ENCODE assay signal across 29 cellular contexts in genomic region chr19:2429917-2430570, GRCh38. TPM values are rescaled to one million over a fixed set of nuclear protein-coding genes. Genes with fewer than 3 reads are reported as not detected.
DNase-seq lines count a peak whose midpoint lies in the region; ATAC-seq and TF ChIP-seq lines count a peak whose summit lies in the region.
"Had no signal": no experiment of that assay in that cellular context is flagged by ENCODE, and none has a peak within 500 bp of the region (broad histone marks: within the 10 kb centered on the region; RNA-seq: fewer than 3 reads in every experiment).

No MANE protein-coding gene starts in this region.

- ATAC-seq in CD4-positive, CD25-positive, alpha-beta regulatory T cell (ENCODE audit: low read depth in 2 of 2), result no peak
- ATAC-seq in central memory CD8-positive, alpha-beta T cell (replicated peaks; ENCODE audit: extremely low read depth, poor library complexity, severe bottlenecking), result no peak
- ATAC-seq: activated CD4-positive, CD25-positive, alpha-beta regulatory T cell treated with anti-CD3 and anti-CD28 coated beads, Interleukin-2, amount 50 U/mL, for 24 hours; activated T-cell treated with anti-CD3 and anti-CD28 coated beads, Interleukin-2, amount 50 U/mL, for 72 hours; heart right ventricle; left colon; psoas muscle; stimulated activated naive CD8-positive, alpha-beta T cell treated with anti-CD3 and anti-CD28 coated beads, Interleukin-15, Interleukin-2, amounts not matched to agents 100 U/mL and 50 U/mL, for 24 hours had no signal

- H3K9me3 Mint-ChIP-seq in CD4-positive, CD25-positive, alpha-beta regulatory T cell, result no peaks in the 10 kb centered on the region
- no peaks in the 10 kb centered on the region for H3K9me3 Mint-ChIP-seq in central memory CD8-positive, alpha-beta T cell
- H3K9me3 Mint-ChIP-seq: activated naive CD4-positive, alpha-beta T cell treated with anti-CD3 and anti-CD28 coated beads, Interleukin-2, amount 50 U/mL, for 24 hours; activated T-cell treated with anti-CD3 and anti-CD28 coated beads, Interleukin-2, amount 50 U/mL, for 72 hours; naive B cell had no signal

- peak overlapping the region in 1 of 4 donors; percentile 31 for H3K4me3 Mint-ChIP-seq in CD4-positive, CD25-positive, alpha-beta regulatory T cell
- H3K4me3 Mint-ChIP-seq in central memory CD8-positive, alpha-beta T cell, result peak overlapping the region; percentile 25
- H3K4me3 Mint-ChIP-seq: activated naive CD4-positive, alpha-beta T cell treated with anti-CD3 and anti-CD28 coated beads, Interleukin-2, amount 50 U/mL, for 24 hours; activated T-cell treated with anti-CD3 and anti-CD28 coated beads, Interleukin-2, amount 50 U/mL, for 72 hours had no signal

- TF ChIP-seq CTCF in GM06990 (IDR thresholded peaks at IDR 0.05; ENCODE audit: insufficient read depth, low read length, poor library complexity, severe bottlenecking), result no peak

- H3K9me3 ChIP-seq in CD4-positive, CD25-positive, alpha-beta regulatory T cell (ENCODE audit: control insufficient read depth in 2 of 2, low read length in 2 of 2), result no peaks in the 10 kb centered on the region
- H3K9me3 ChIP-seq: heart right ventricle, psoas muscle, tibial artery had no signal

- H3K36me3 Mint-ChIP-seq in CD4-positive, CD25-positive, alpha-beta regulatory T cell, result no peaks in the 10 kb centered on the region
- H3K36me3 Mint-ChIP-seq in central memory CD8-positive, alpha-beta T cell (ENCODE audit: insufficient read depth), result peaks cover 21% of the 10 kb centered on the region
- H3K36me3 Mint-ChIP-seq: naive B cell had no signal

- peaks cover 26% of the 10 kb centered on the region for H3K4me1 ChIP-seq in CD4-positive, CD25-positive, alpha-beta regulatory T cell (ENCODE audit: control insufficient read depth, insufficient read depth, low read length, poor library complexity, severe bottlenecking)

- H3K27ac Mint-ChIP-seq in CD4-positive, CD25-positive, alpha-beta regulatory T cell, result peak overlapping the region in 2 of 3 donors; percentile 52 to 70
- peak overlapping the region; percentile 49 for H3K27ac Mint-ChIP-seq in central memory CD8-positive, alpha-beta T cell (ENCODE audit: low read depth)
- H3K27ac Mint-ChIP-seq: activated naive CD4-positive, alpha-beta T cell treated with anti-CD3 and anti-CD28 coated beads, Interleukin-2, amount 50 U/mL, for 24 hours; activated T-cell treated with anti-CD3 and anti-CD28 coated beads, Interleukin-2, amount 50 U/mL, for 72 hours had no signal

- no peaks in the 10 kb centered on the region for H3K27me3 ChIP-seq in CD4-positive, CD25-positive, alpha-beta regulatory T cell (ENCODE audit: control insufficient read depth, insufficient read depth, low read length)
- no peaks in the 10 kb centered on the region for H3K27me3 ChIP-seq in GM06990 (replicated peaks; ENCODE audit: control insufficient read depth, insufficient read depth, low read length)
- H3K27me3 ChIP-seq: dorsolateral prefrontal cortex, heart right ventricle, tibial artery had no signal

- H3K4me1 Mint-ChIP-seq in CD4-positive, CD25-positive, alpha-beta regulatory T cell, result peaks cover 0 to 23% (median 7%) of the 10 kb centered on the region in 4 donors
- peaks cover 16% of the 10 kb centered on the region for H3K4me1 Mint-ChIP-seq in central memory CD8-positive, alpha-beta T cell

- intact Hi-C loops in posterior vena cava (cut with DNase I), result loop anchor here in 1 of 2 donors (2.0 kb wide), 1 partner anchor 35 kb away; no protein-coding TSS in a partner anchor

- no peak overlapping the region for H3K27ac ChIP-seq in CD4-positive, CD25-positive, alpha-beta regulatory T cell (ENCODE audit: insufficient read depth, low read length, poor library complexity, severe bottlenecking)
- H3K27ac ChIP-seq: epithelial cell of prostate, heart right ventricle, KMS-11, psoas muscle had no signal

- no peak for DNase-seq in CD4-positive, CD25-positive, alpha-beta regulatory T cell
- DNase-seq in GM06990 (ENCODE audit: extremely low read depth, insufficient read length) (peak; percentile 15), posterior vena cava (ENCODE audit: low spot score) (peak; percentile 76), NCI-H2081 treated with DMSO at 0.1 percent for 48 hours (lab: John Stamatoyannopoulos, UW) (no peak)
- DNase-seq in central memory CD8-positive, alpha-beta T cell (ENCODE audit: low spot score in 2 of 2), result no peak
- no peak for DNase-seq in effector CD8-positive, alpha-beta T cell (lab: John Stamatoyannopoulos, UW)
- no peak for DNase-seq in activated CD4-positive, alpha-beta T cell treated with anti-CD3 and anti-CD28 coated beads, Interleukin-2, amount 50 U/mL, for 1 hour
- DNase-seq: activated T-cell treated with anti-CD3 and anti-CD28 coated beads, Interleukin-2, amount 50 U/mL, for 72 hours; aorta; central memory CD4-positive, alpha-beta T cell; dorsolateral prefrontal cortex; HCEC 1CT; heart right ventricle; left colon; mesendoderm; naive B cell; NCI-H1436 treated with DMSO at 0.1 percent for 48 hours; NCI-H2171 treated with DMSO at 0.1 percent for 48 hours; NCI-H526 treated with DMSO at 0.1 percent for 48 hours; psoas muscle; stimulated activated CD4-positive, alpha-beta T cell treated with anti-CD3 and anti-CD28 coated beads, Interleukin-2, amount 100 ng/mL, for 48 hours; stimulated activated naive CD8-positive, alpha-beta T cell treated with anti-CD3 and anti-CD28 coated beads, Interleukin-15, Interleukin-2, amounts not matched to agents 100 U/mL and 50 U/mL, for 24 hours; T1000; tibial artery had no signal

- peaks cover 6% of the 10 kb centered on the region for H3K36me3 ChIP-seq in CD4-positive, CD25-positive, alpha-beta regulatory T cell (ENCODE audit: control insufficient read depth, insufficient read depth, low read length)
- peaks cover 31% of the 10 kb centered on the region for H3K36me3 ChIP-seq in GM06990 (ENCODE audit: control insufficient read depth, insufficient read depth, low read length)

- H3K4me3 ChIP-seq in CD4-positive, CD25-positive, alpha-beta regulatory T cell (ENCODE audit: low read depth, low read length), result no peak overlapping the region
- H3K4me3 ChIP-seq in GM06990 (replicated peaks; ENCODE audit: low read depth, low read length), result no peak overlapping the region
- H3K4me3 ChIP-seq: dorsolateral prefrontal cortex, heart right ventricle, psoas muscle, smooth muscle cell had no signal

- no peaks in the 10 kb centered on the region for H3K27me3 Mint-ChIP-seq in CD4-positive, CD25-positive, alpha-beta regulatory T cell
- no peaks in the 10 kb centered on the region for H3K27me3 Mint-ChIP-seq in central memory CD8-positive, alpha-beta T cell
- H3K27me3 Mint-ChIP-seq: activated naive CD4-positive, alpha-beta T cell treated with anti-CD3 and anti-CD28 coated beads, Interleukin-2, amount 50 U/mL, for 24 hours; naive B cell had no signal

RNA-seq across cellular contexts. Expression of gene TIMM13, which starts 2.7 kb away (rescaled TPM):
- total RNA-seq in CD4-positive, CD25-positive, alpha-beta regulatory T cell, result 24.6 TPM
- 10 to 100 TPM; 49.7 to 62.5 (median 59.4) TPM for polyA plus RNA-seq in CD4-positive, CD25-positive, alpha-beta regulatory T cell
- 10 to 100 TPM; 32.8 to 37.2 TPM for total RNA-seq in posterior vena cava

RNA-seq across cellular contexts. Expression of gene LMNB2, which starts 26.7 kb away (rescaled TPM):
- 16.0 TPM for total RNA-seq in CD4-positive, CD25-positive, alpha-beta regulatory T cell
- 1 to 10 TPM; 3.8 to 7.5 (median 4.8) TPM for polyA plus RNA-seq in CD4-positive, CD25-positive, alpha-beta regulatory T cell
- 10 to 100 TPM; 14.4 to 17.9 TPM for total RNA-seq in posterior vena cava

RNA-seq across cellular contexts. Expression of gene GADD45B, which starts 45.9 kb away (rescaled TPM):
- total RNA-seq in CD4-positive, CD25-positive, alpha-beta regulatory T cell, result 191 TPM
- polyA plus RNA-seq in CD4-positive, CD25-positive, alpha-beta regulatory T cell, result 10 to 100 TPM; 53.4 to 70.2 (median 63.3) TPM
- 100 to 1,000 TPM; 120 to 160 TPM for total RNA-seq in posterior vena cava

Comparison
In these comparisons a context has a peak if more than half of its experiments do, and no peak if none do; other contexts are left out.
1. DNase-seq: peak in GM06990 (single experiment) and posterior vena cava (single experiment); none in CD4-positive, CD25-positive, alpha-beta regulatory T cell (0 of 3), central memory CD8-positive, alpha-beta T cell (0 of 2), effector CD8-positive, alpha-beta T cell (single experiment), activated CD4-positive, alpha-beta T cell treated with anti-CD3 and anti-CD28 coated beads, Interleukin-2, amount 50 U/mL, for 1 hour (single experiment) and NCI-H2081 treated with DMSO at 0.1 percent for 48 hours (single experiment).